Comparison of ENCODE assay signal across 33 cellular contexts in genomic region chr16:8579559-8579958, GRCh38. TPM values are rescaled to one million over a fixed set of nuclear protein-coding genes. Genes with fewer than 3 reads are reported as not detected.
"Had no signal": no experiment of that assay in that cellular context is flagged by ENCODE, and none has a peak within 500 bp of the region (broad histone marks: within the 10 kb centered on the region; RNA-seq: fewer than 3 reads in every experiment).

No MANE protein-coding gene starts in this region.

- H3K27me3 ChIP-seq: testis, thyroid gland, tibial nerve, uterus, vagina had no signal

- H3K36me3 Mint-ChIP-seq: stimulated activated effector memory CD8-positive, alpha-beta T cell treated with anti-CD3 and anti-CD28 coated beads, Interleukin-12 subunit alpha, Interleukin-12 subunit beta, amount 100 ng/mL, for 72 hours; stimulated activated memory B cell treated with anti-CD40 and anti-IgM and Interleukin-4, amounts not matched to agents 10 μg/mL and 1 μg/mL and 100 μg/mL, for 72 hours; type B pancreatic cell had no signal

- H3K9me3 ChIP-seq: stomach, suprapubic skin, testis, thoracic aorta, thyroid gland, tibial artery, tibial nerve, transverse colon, upper lobe of left lung, upper lobe of right lung, uterus, vagina had no signal

- FAIRE-seq: urothelium cell line had no signal

- H3K4me3 ChIP-seq: stomach, suprapubic skin, testis, thoracic aorta, thyroid gland, tibial artery, tibial nerve, transverse colon, upper lobe of left lung, upper lobe of right lung, uterus, vagina had no signal

- H3K27ac Mint-ChIP-seq: stimulated activated effector memory CD8-positive, alpha-beta T cell treated with anti-CD3 and anti-CD28 coated beads, Interleukin-12 subunit alpha, Interleukin-12 subunit beta, amount 100 ng/mL, for 72 hours; stimulated activated memory B cell treated with anti-CD40 and anti-IgM and Interleukin-4, amounts not matched to agents 10 μg/mL and 1 μg/mL and 100 μg/mL, for 72 hours; stimulated activated naive B cell treated with anti-CD40 and anti-IgM and Interleukin-4, amounts not matched to agents 10 μg/mL and 1 μg/mL and 100 μg/mL, for 72 hours; stimulated activated naive CD8-positive, alpha-beta T cell treated with anti-CD3 and anti-CD28 coated beads, Interleukin-15, amount 100 ng/mL, for 72 hours; stimulated activated naive CD8-positive, alpha-beta T cell treated with anti-CD3 and anti-CD28 coated beads, Interleukin-15, Interleukin-2, amounts not matched to agents 100 ng/mL and 50 ng/mL, for 24 hours; type B pancreatic cell had no signal

- H3K4me3 Mint-ChIP-seq: stimulated activated effector memory CD8-positive, alpha-beta T cell treated with anti-CD3 and anti-CD28 coated beads, Interleukin-12 subunit alpha, Interleukin-12 subunit beta, amount 100 ng/mL, for 72 hours; stimulated activated memory B cell treated with anti-CD40 and anti-IgM and Interleukin-4, amounts not matched to agents 10 μg/mL and 1 μg/mL and 100 μg/mL, for 72 hours; stimulated activated naive B cell treated with anti-CD40 and anti-IgM and Interleukin-4, amounts not matched to agents 10 μg/mL and 1 μg/mL and 100 μg/mL, for 72 hours; stimulated activated naive CD8-positive, alpha-beta T cell treated with anti-CD3 and anti-CD28 coated beads, Interleukin-15, amount 100 ng/mL, for 72 hours; stimulated activated naive CD8-positive, alpha-beta T cell treated with anti-CD3 and anti-CD28 coated beads, Interleukin-15, Interleukin-2, amounts not matched to agents 100 ng/mL and 50 ng/mL, for 24 hours; type B pancreatic cell had no signal

- H3K4me1 Mint-ChIP-seq: stimulated activated effector memory CD8-positive, alpha-beta T cell treated with anti-CD3 and anti-CD28 coated beads, Interleukin-12 subunit alpha, Interleukin-12 subunit beta, amount 100 ng/mL, for 72 hours had no signal

- ATAC-seq: stimulated activated effector memory CD8-positive, alpha-beta T cell treated with anti-CD3 and anti-CD28 coated beads, Interleukin-12 subunit alpha, Interleukin-12 subunit beta, amount 100 ng/mL, for 72 hours; stimulated activated memory B cell treated with anti-CD40 and anti-IgM and Interleukin-4, amounts not matched to agents 10 μg/mL and 1 μg/mL and 100 μg/mL, for 72 hours; stimulated activated naive B cell treated with anti-CD40 and anti-IgM and Interleukin-4, amounts not matched to agents 10 μg/mL and 1 μg/mL and 100 μg/mL, for 72 hours; stimulated activated naive CD8-positive, alpha-beta T cell treated with anti-CD3 and anti-CD28 coated beads, Interleukin-15, amount 100 ng/mL, for 72 hours; stimulated activated naive CD8-positive, alpha-beta T cell treated with anti-CD3 and anti-CD28 coated beads, Interleukin-15, Interleukin-2, amounts not matched to agents 100 U/mL and 50 U/mL, for 24 hours; upper lobe of right lung had no signal

- H3K9me3 Mint-ChIP-seq: stimulated activated effector memory CD8-positive, alpha-beta T cell treated with anti-CD3 and anti-CD28 coated beads, Interleukin-12 subunit alpha, Interleukin-12 subunit beta, amount 100 ng/mL, for 72 hours; stimulated activated naive CD8-positive, alpha-beta T cell treated with anti-CD3 and anti-CD28 coated beads, Interleukin-15, amount 100 ng/mL, for 72 hours; stimulated activated naive CD8-positive, alpha-beta T cell treated with anti-CD3 and anti-CD28 coated beads, Interleukin-15, Interleukin-2, amounts not matched to agents 100 ng/mL and 50 ng/mL, for 24 hours; type B pancreatic cell had no signal

- H3K36me3 ChIP-seq: stomach, suprapubic skin, thoracic aorta, thyroid gland, tibial artery, tibial nerve, transverse colon, upper lobe of left lung, upper lobe of right lung, uterus, vagina had no signal

- DNase-seq: stimulated activated CD4-positive, alpha-beta T cell treated with anti-CD3 and anti-CD28 coated beads, Interleukin-2, amount 100 ng/mL, for 48 hours; stimulated activated CD4-positive, alpha-beta T cell treated with anti-CD3 and anti-CD28 coated beads, Interleukin-4, amount 100 ng/mL, for 1 hour; stimulated activated CD4-positive, alpha-beta T cell treated with anti-CD3 and anti-CD28 coated beads, Interleukin-4, amount 100 ng/mL, for 24 hours; stimulated activated CD4-positive, alpha-beta T cell treated with anti-CD3 and anti-CD28 coated beads, Interleukin-4, amount 100 ng/mL, for 4 hours; stimulated activated CD8-positive, alpha-beta memory T cell treated with anti-CD3 and anti-CD28 coated beads, Interleukin-4, amount 100 ng/mL, for 48 hours; stimulated activated naive B cell treated with anti-CD40 and anti-IgM and Interleukin-4, amounts not matched to agents 10 μg/mL and 1 μg/mL and 100 μg/mL, for 72 hours; stimulated activated naive CD4-positive, alpha-beta T cell; stimulated activated naive CD4-positive, alpha-beta T cell treated with Interleukin-2 at 50 U/mL for 16 hours; stimulated activated naive CD8-positive, alpha-beta T cell treated with anti-CD3 and anti-CD28 coated beads, Interleukin-15, amount 100 ng/mL, for 72 hours; stimulated activated naive CD8-positive, alpha-beta T cell treated with anti-CD3 and anti-CD28 coated beads, Interleukin-15, Interleukin-2, amounts not matched to agents 100 U/mL and 50 U/mL, for 24 hours; stomach; substantia nigra; testis; thyroid gland; tibial artery; transverse colon; trophoblast cell; upper lobe of left lung; upper lobe of right lung; uterus had no signal

- H3K4me1 ChIP-seq: stomach, suprapubic skin, testis, thyroid gland, transverse colon, upper lobe of left lung, upper lobe of right lung, uterus, vagina had no signal

- H3K27ac ChIP-seq: stomach, suprapubic skin, testis, thoracic aorta, thyroid gland, tibial artery, tibial nerve, transverse colon, upper lobe of left lung, upper lobe of right lung, uterus, vagina had no signal

RNA-seq across cellular contexts. Expression of gene TMEM114, which starts 10.8 kb away (rescaled TPM):
- total RNA-seq: stomach, subcutaneous adipose tissue, suprapubic skin, temporal lobe, testis, thoracic aorta, thyroid gland, tibial nerve, transverse colon, upper lobe of left lung, upper lobe of right lung, ureter, urinary bladder, uterus, vagina had no signal
- polyA plus RNA-seq: stomach, urinary bladder had no signal
